Comparison of ENCODE assay signal across 9 cellular contexts in the genomic region with DNA sequence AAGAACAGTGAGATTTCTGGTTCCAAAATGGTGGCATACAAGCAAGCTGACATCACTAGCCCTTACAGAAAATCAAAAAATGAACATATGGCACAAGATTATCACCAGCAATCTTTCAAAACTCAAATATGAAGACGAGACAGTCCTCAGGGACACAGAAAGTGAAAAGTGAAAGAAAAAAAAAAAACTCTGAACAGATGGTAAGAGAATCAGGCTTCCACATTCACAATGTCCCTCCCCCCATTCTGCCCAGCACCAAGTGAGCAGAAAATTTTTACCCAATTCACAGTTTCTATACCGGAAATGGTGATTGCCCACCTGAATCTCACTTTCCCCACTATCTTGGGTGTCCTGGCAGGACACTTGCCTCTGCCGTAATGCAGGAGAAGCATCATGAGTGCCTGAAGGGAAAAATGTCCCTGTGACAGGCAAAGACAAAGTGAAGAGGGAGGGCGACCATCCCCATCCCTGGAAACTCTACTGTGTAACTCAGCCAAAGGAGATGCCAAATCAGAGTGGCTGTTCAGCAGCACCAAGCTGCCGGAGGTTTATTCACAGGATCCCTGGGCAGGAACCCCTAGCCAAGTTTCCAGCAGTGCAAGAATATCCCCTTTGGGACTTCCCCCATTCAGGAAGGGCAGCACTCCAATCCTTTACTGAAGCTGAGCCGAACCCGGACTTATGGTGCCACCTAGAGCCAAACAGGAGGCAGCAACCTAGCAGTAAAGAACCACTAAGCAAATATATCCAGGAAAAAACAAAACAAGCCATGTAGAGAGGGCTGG.
DNase-seq lines count a peak whose midpoint lies in the region; ATAC-seq and TF ChIP-seq lines count a peak whose summit lies in the region.
"Had no signal": no experiment of that assay in that cellular context is flagged by ENCODE, and none has a peak within 500 bp of the region (broad histone marks: within the 10 kb centered on the region; RNA-seq: fewer than 3 reads in every experiment).

No MANE protein-coding gene starts in this region.

- TF ChIP-seq CTCF in HL-60 (IDR thresholded peaks at IDR 0.05; ENCODE audit: insufficient read depth, low read length) (peak; percentile 12), osteocyte (IDR thresholded peaks at IDR 0.05) (no peak)

- no peaks in the 10 kb centered on the region for H3K4me1 Mint-ChIP-seq in osteocyte (ENCODE audit: unreplicated experiment)
- no peaks in the 10 kb centered on the region for H3K4me1 Mint-ChIP-seq in stimulated activated naive CD8-positive, alpha-beta T cell treated with anti-CD3 and anti-CD28 coated beads, Interleukin-15, amount 100 ng/mL, for 72 hours
- H3K4me1 Mint-ChIP-seq: activated naive CD4-positive, alpha-beta T cell treated with anti-CD3 and anti-CD28 coated beads, Interleukin-2, amount 50 U/mL, for 24 hours had no signal

- no peak overlapping the region for H3K27ac Mint-ChIP-seq in osteocyte (ENCODE audit: unreplicated experiment)
- no peak overlapping the region for H3K27ac Mint-ChIP-seq in stimulated activated naive CD8-positive, alpha-beta T cell treated with anti-CD3 and anti-CD28 coated beads, Interleukin-15, amount 100 ng/mL, for 72 hours
- H3K27ac Mint-ChIP-seq: activated naive CD4-positive, alpha-beta T cell treated with anti-CD3 and anti-CD28 coated beads, Interleukin-2, amount 50 U/mL, for 24 hours had no signal

- peaks cover 3% of the 10 kb centered on the region for H3K27me3 ChIP-seq in HL-60 (ENCODE audit: insufficient read depth, poor library complexity, severe bottlenecking)

- H3K9me3 Mint-ChIP-seq in osteocyte (ENCODE audit: unreplicated experiment): peaks cover 25% of the 10 kb centered on the region
- H3K9me3 Mint-ChIP-seq in stimulated activated naive CD8-positive, alpha-beta T cell treated with anti-CD3 and anti-CD28 coated beads, Interleukin-15, amount 100 ng/mL, for 72 hours: peaks cover 13 to 17% of the 10 kb centered on the region in 2 donors

- H3K4me3 ChIP-seq in HL-60 (replicated peaks; ENCODE audit: insufficient read depth, low read length): no peak overlapping the region

- no peak overlapping the region for H3K4me3 Mint-ChIP-seq in osteocyte (ENCODE audit: unreplicated experiment)
- no peak overlapping the region for H3K4me3 Mint-ChIP-seq in stimulated activated naive CD8-positive, alpha-beta T cell treated with anti-CD3 and anti-CD28 coated beads, Interleukin-15, amount 100 ng/mL, for 72 hours
- H3K4me3 Mint-ChIP-seq: activated naive CD4-positive, alpha-beta T cell treated with anti-CD3 and anti-CD28 coated beads, Interleukin-2, amount 50 U/mL, for 24 hours had no signal

- DNase-seq in SIG-M5 treated with dmso at 0.1 percent for 504 hours (lab: John Stamatoyannopoulos, UW; ENCODE audit: unreplicated experiment) (peak; percentile 13), SIG-M5 (lab: John Stamatoyannopoulos, UW) (no peak), HL-60 (ENCODE audit: low read depth in 1 of 2, low spot score in 1 of 2) (peak in 1 of 2 experiments; percentile 24), SW480 (ENCODE audit: low spot score) (peak; percentile 60), mucosa of gallbladder (ENCODE audit: low spot score) (peak; percentile 13), osteocyte (ENCODE audit: extremely low spot score, unreplicated experiment) (no peak)
- DNase-seq in stimulated activated CD8-positive, alpha-beta memory T cell treated with anti-CD3 and anti-CD28 coated beads, Interleukin-4, amount 100 ng/mL, for 48 hours: no peak
- no peak for DNase-seq in stimulated activated naive CD8-positive, alpha-beta T cell treated with anti-CD3 and anti-CD28 coated beads, Interleukin-15, amount 100 ng/mL, for 72 hours

- no peak for ATAC-seq in stimulated activated naive CD8-positive, alpha-beta T cell treated with anti-CD3 and anti-CD28 coated beads, Interleukin-15, amount 100 ng/mL, for 72 hours

- no peaks in the 10 kb centered on the region for H3K27me3 Mint-ChIP-seq in osteocyte (ENCODE audit: unreplicated experiment)
- H3K27me3 Mint-ChIP-seq in stimulated activated naive CD8-positive, alpha-beta T cell treated with anti-CD3 and anti-CD28 coated beads, Interleukin-15, amount 100 ng/mL, for 72 hours: no peaks in the 10 kb centered on the region

- H3K36me3 Mint-ChIP-seq in osteocyte (ENCODE audit: unreplicated experiment): no peaks in the 10 kb centered on the region
- H3K36me3 Mint-ChIP-seq: activated naive CD4-positive, alpha-beta T cell treated with anti-CD3 and anti-CD28 coated beads, Interleukin-2, amount 50 U/mL, for 24 hours had no signal

- H3K27ac ChIP-seq in HL-60 (replicated peaks): no peak overlapping the region

Comparison
In these comparisons a context has a peak if more than half of its experiments do, and no peak if none do; other contexts are left out.
1. DNase-seq: peak in SIG-M5 treated with dmso at 0.1 percent for 504 hours (single experiment), SW480 (single experiment) and mucosa of gallbladder (single experiment); none in SIG-M5 (single experiment), osteocyte (single experiment), stimulated activated CD8-positive, alpha-beta memory T cell treated with anti-CD3 and anti-CD28 coated beads, Interleukin-4, amount 100 ng/mL, for 48 hours (single experiment) and stimulated activated naive CD8-positive, alpha-beta T cell treated with anti-CD3 and anti-CD28 coated beads, Interleukin-15, amount 100 ng/mL, for 72 hours (0 of 2).